In the genomic region with DNA sequence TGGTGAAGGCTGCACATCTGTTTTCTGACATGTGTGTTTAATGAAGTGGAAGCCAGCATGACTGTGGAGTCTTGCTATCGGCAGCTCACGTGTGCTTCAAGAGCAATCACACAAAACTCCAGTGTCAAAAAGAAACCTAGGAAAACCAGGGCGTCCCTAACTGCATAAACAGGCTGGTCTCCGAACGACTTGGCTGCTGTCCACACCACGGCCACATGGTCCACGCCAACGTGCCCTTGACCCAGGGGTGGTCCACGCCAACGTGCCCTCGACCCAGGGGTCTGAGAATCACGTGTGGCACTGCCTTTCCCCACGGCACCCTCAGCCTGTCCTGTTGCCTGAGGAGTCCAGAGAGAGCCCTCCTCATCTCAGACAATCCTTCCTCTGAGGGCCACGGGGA, we compare ENCODE assay signal across 24 cellular contexts.
DNase-seq lines count a peak whose midpoint lies in the region; ATAC-seq and TF ChIP-seq lines count a peak whose summit lies in the region.
"Had no signal": no experiment of that assay in that cellular context is flagged by ENCODE, and none has a peak within 500 bp of the region (broad histone marks: within the 10 kb centered on the region; RNA-seq: fewer than 3 reads in every experiment).

No MANE protein-coding gene starts in this region.

- POLR2A ChIA-PET in MCF 10A (lab: Yijun Ruan, JAX) (no interaction called here), RWPE1 (lab: Yijun Ruan, JAX; ENCODE audit: low non-redundant PET) (no interaction called here)

- no peak for DNase-seq in MCF 10A (ENCODE audit: unreplicated experiment)
- no peak for DNase-seq in mammary epithelial cell
- no peak for DNase-seq in RWPE1 (ENCODE audit: low spot score)
- no peak for DNase-seq in mesenchymal stem cell
- DNase-seq in NCI-H2227 (lab: John Stamatoyannopoulos, UW; ENCODE audit: unreplicated experiment), result no peak
- DNase-seq in SHP77 (lab: John Stamatoyannopoulos, UW), result no peak
- DNase-seq: activated naive CD4-positive, alpha-beta T cell treated with anti-CD3 and anti-CD28 coated beads for 36 hours; activated T-cell treated with anti-CD3 and anti-CD28 coated beads, Interleukin-2, amount 50 U/mL, for 48 hours; anterior cingulate cortex; GF-D8; naive thymus-derived CD4-positive, alpha-beta T cell; NCI-H1694; NCI-H2227 treated with DMSO at 0.1 percent for 48 hours; PC-3; small intestine; stimulated activated naive CD8-positive, alpha-beta T cell treated with anti-CD3 and anti-CD28 coated beads, Interleukin-15, Interleukin-2, amounts not matched to agents 100 U/mL and 50 U/mL, for 24 hours; SW 1271 had no signal

- H3K4me2 ChIP-seq in mammary epithelial cell (ENCODE audit: insufficient read depth, low read depth, low read length) (no peak overlapping the region), mesenchymal stem cell (ENCODE audit: low read length, poor library complexity, severe bottlenecking) (no peak overlapping the region)

- H3K27ac ChIP-seq in mammary epithelial cell (ENCODE audit: insufficient read depth, low read depth, low read length) (no peak overlapping the region), RWPE1 (peak overlapping the region; percentile 48; the same call in 1 of the 2 replicates), mesenchymal stem cell (ENCODE audit: low read length, poor library complexity, severe bottlenecking) (no peak overlapping the region), subcutaneous abdominal adipose tissue (ENCODE audit: low read depth, low read length) (no peak overlapping the region)
- H3K27ac ChIP-seq: esophagus muscularis mucosa had no signal

- dilution Hi-C loops in mammary epithelial cell (cut with HindIII; ENCODE audit: low sequenced_read_pairs), result no loop called here

- no peak overlapping the region for H2BK15ac ChIP-seq in mesenchymal stem cell (ENCODE audit: low read depth, poor library complexity, severe bottlenecking)

- H3K4me3 Mint-ChIP-seq in MCF 10A (ENCODE audit: unreplicated experiment), result peak overlapping the region; percentile 36
- H3K4me3 Mint-ChIP-seq: activated naive CD4-positive, alpha-beta T cell treated with anti-CD3 and anti-CD28 coated beads for 36 hours; CD14-positive monocyte; central memory CD8-positive, alpha-beta T cell; naive thymus-derived CD4-positive, alpha-beta T cell had no signal

- H2AFZ ChIP-seq in mammary epithelial cell (ENCODE audit: low read depth, low read length), result no peak overlapping the region
- no peak overlapping the region for H2AFZ ChIP-seq in mesenchymal stem cell (ENCODE audit: low read depth, low read length)

- H2AK5ac ChIP-seq in mesenchymal stem cell (ENCODE audit: low read length, severe bottlenecking), result no peak overlapping the region

- no peak for ATAC-seq in HG03139 (IDR thresholded peaks at IDR 0.05; ENCODE audit: unreplicated experiment)
- ATAC-seq: K562; naive thymus-derived CD4-positive, alpha-beta T cell; PC-3; stimulated activated naive CD8-positive, alpha-beta T cell treated with anti-CD3 and anti-CD28 coated beads, Interleukin-15, Interleukin-2, amounts not matched to agents 100 U/mL and 50 U/mL, for 24 hours had no signal

- H4K20me1 ChIP-seq in mammary epithelial cell (ENCODE audit: insufficient read depth, low read length), result no peaks in the 10 kb centered on the region

- no peak for TF ChIP-seq CTCF in MCF 10A (IDR thresholded peaks at IDR 0.05; ENCODE audit: unreplicated experiment)
- no peak for TF ChIP-seq CTCF in mammary epithelial cell (conservative IDR thresholded peaks at IDR 0.05 in 1 of 2, IDR thresholded peaks at IDR 0.05 in 1 of 2; ENCODE audit: extremely low read depth in 1 of 2, insufficient read depth in 1 of 2, low read depth in 1 of 2, low read length in 2 of 2)
- TF ChIP-seq CTCF in RWPE1 (conservative IDR thresholded peaks at IDR 0.05; ENCODE audit: low read depth), result no peak

- no peaks in the 10 kb centered on the region for H3K27me3 ChIP-seq in mammary epithelial cell (ENCODE audit: insufficient read depth, low read length)
- H3K27me3 ChIP-seq in mesenchymal stem cell (ENCODE audit: control insufficient read depth in 1 of 2, insufficient read depth in 1 of 2, low read length in 2 of 2), result peaks cover 18 to 45% of the 10 kb centered on the region in 2 experiments
- H3K27me3 ChIP-seq in subcutaneous abdominal adipose tissue (ENCODE audit: control insufficient read depth in 5 of 5, insufficient read depth in 4 of 5, low read length in 5 of 5), result peaks cover 0 to 8% (median 3%) of the 10 kb centered on the region in 5 donors
- H3K27me3 ChIP-seq: esophagus muscularis mucosa, gastroesophageal sphincter had no signal

- no peak overlapping the region for H4K91ac ChIP-seq in mesenchymal stem cell (ENCODE audit: low read length)

- no peak overlapping the region for H2BK120ac ChIP-seq in mesenchymal stem cell (ENCODE audit: low read depth, low read length)

- no peak overlapping the region for H3K23ac ChIP-seq in mesenchymal stem cell (ENCODE audit: low read length in 2 of 2)

- no peak overlapping the region for H2BK12ac ChIP-seq in mesenchymal stem cell (ENCODE audit: low read length in 2 of 2)

- H3K4me1 ChIP-seq in mammary epithelial cell (ENCODE audit: insufficient read depth, low read length), result no peaks in the 10 kb centered on the region
- H3K4me1 ChIP-seq in mesenchymal stem cell (ENCODE audit: control insufficient read depth, insufficient read depth, low read depth, low read length), result peaks cover 8% of the 10 kb centered on the region
- H3K4me1 ChIP-seq in subcutaneous abdominal adipose tissue (ENCODE audit: control insufficient read depth in 5 of 5, insufficient read depth in 5 of 5, low read length in 5 of 5), result peaks cover 0 to 24% (median 18%) of the 10 kb centered on the region in 5 donors

- H4K8ac ChIP-seq in mesenchymal stem cell (ENCODE audit: low read length), result no peak overlapping the region

- CTCF ChIA-PET in MCF 10A (lab: Yijun Ruan, JAX), result no interaction called here
- CTCF ChIA-PET in mammary epithelial cell (lab: Charles Lee; ENCODE audit: low non-redundant PET), result no interaction called here
- CTCF ChIA-PET in RWPE1 (lab: Yijun Ruan, JAX), result no interaction called here

- H3K4me3 ChIP-seq in mammary epithelial cell (replicated peaks in 1 of 3; ENCODE audit: insufficient read depth in 1 of 3, low read depth in 2 of 3, low read length in 3 of 3), result no peak overlapping the region
- peak overlapping the region in 1 of 2 experiments; percentile 71 for H3K4me3 ChIP-seq in mesenchymal stem cell (ENCODE audit: insufficient read depth in 1 of 2, low read depth in 1 of 2, low read length in 2 of 2)
- H3K4me3 ChIP-seq in subcutaneous abdominal adipose tissue (ENCODE audit: low read depth in 1 of 5, low read length in 5 of 5), result peak overlapping the region; percentile 8 to 45 (median 41)
- H3K4me3 ChIP-seq: K562 had no signal

- H2BK5ac ChIP-seq in mesenchymal stem cell (ENCODE audit: low read depth, low read length, poor library complexity, severe bottlenecking), result no peak overlapping the region

- no peaks in the 10 kb centered on the region for H3K9me3 Mint-ChIP-seq in MCF 10A (ENCODE audit: unreplicated experiment)
- H3K9me3 Mint-ChIP-seq: activated naive CD4-positive, alpha-beta T cell treated with anti-CD3 and anti-CD28 coated beads for 36 hours; central memory CD8-positive, alpha-beta T cell; naive thymus-derived CD4-positive, alpha-beta T cell had no signal

- WGBS in mammary epithelial cell (ENCODE audit: low coverage, missing lambda C conversion rate), result 53% methylated on average over 14 of the region's 14 CpGs
- 77% methylated on average over 14 of the region's 14 CpGs for WGBS in mesenchymal stem cell

- no peak overlapping the region for H3K27ac Mint-ChIP-seq in MCF 10A (ENCODE audit: low read depth, unreplicated experiment)
- H3K27ac Mint-ChIP-seq: activated naive CD4-positive, alpha-beta T cell treated with anti-CD3 and anti-CD28 coated beads for 36 hours; CD14-positive monocyte; naive thymus-derived CD4-positive, alpha-beta T cell had no signal

- H3K4ac ChIP-seq in mesenchymal stem cell (ENCODE audit: low read depth in 1 of 2, low read length in 2 of 2), result no peak overlapping the region

- H3K18ac ChIP-seq in mesenchymal stem cell (ENCODE audit: low read depth in 1 of 2, low read length in 2 of 2), result no peak overlapping the region

- H3K36me3 Mint-ChIP-seq in MCF 10A (ENCODE audit: insufficient read depth, unreplicated experiment), result no peaks in the 10 kb centered on the region
- H3K36me3 Mint-ChIP-seq: CD14-positive monocyte; naive thymus-derived CD4-positive, alpha-beta T cell had no signal

- no peaks in the 10 kb centered on the region for H3K27me3 Mint-ChIP-seq in MCF 10A (ENCODE audit: insufficient read depth, unreplicated experiment)

- H3K14ac ChIP-seq in mesenchymal stem cell (ENCODE audit: low read length in 2 of 2), result no peak overlapping the region

- no peaks in the 10 kb centered on the region for H3K79me2 ChIP-seq in mammary epithelial cell (ENCODE audit: insufficient read depth, low read length)

- no peaks in the 10 kb centered on the region for H3K36me3 ChIP-seq in mammary epithelial cell (ENCODE audit: insufficient read depth, low read length)
- H3K36me3 ChIP-seq in mesenchymal stem cell (ENCODE audit: control insufficient read depth in 1 of 2, insufficient read depth in 2 of 2, low read depth in 1 of 2, low read length in 2 of 2), result no peaks in the 10 kb centered on the region
- H3K36me3 ChIP-seq in subcutaneous abdominal adipose tissue (ENCODE audit: control insufficient read depth in 5 of 5, insufficient read depth in 5 of 5, low read length in 5 of 5), result no peaks in the 10 kb centered on the region

- H3K79me1 ChIP-seq in mesenchymal stem cell (replicated peaks; ENCODE audit: low read length, poor library complexity, severe bottlenecking), result no peaks in the 10 kb centered on the region

- H3K9me3 ChIP-seq in mammary epithelial cell (replicated peaks; ENCODE audit: insufficient read depth, low read length) (peaks cover 40% of the 10 kb centered on the region), mesenchymal stem cell (ENCODE audit: control insufficient read depth, low read length) (no peaks in the 10 kb centered on the region), subcutaneous abdominal adipose tissue (ENCODE audit: control insufficient read depth in 5 of 5, low read length in 5 of 5) (no peaks in the 10 kb centered on the region)
- H3K9me3 ChIP-seq: esophagus muscularis mucosa, gastroesophageal sphincter had no signal

- in situ Hi-C loops in mammary epithelial cell (cut with MboI; ENCODE audit: low sequenced_read_pairs in 2 of 2), result no loop called here

- intact Hi-C loops in MCF 10A (cut with micrococcal nuclease) (no loop called here), mammary epithelial cell (cut with micrococcal nuclease) (no loop called here)

- no TSS peak for BruUV-seq in MCF 10A (replicated peaks; lab: Mats Ljungman, UMichigan)
- no TSS peak for BruUV-seq in mammary epithelial cell (replicated peaks; lab: Mats Ljungman, UMichigan)

- peaks cover 8% of the 10 kb centered on the region for H3K4me1 Mint-ChIP-seq in MCF 10A (ENCODE audit: insufficient read depth, unreplicated experiment)
- H3K4me1 Mint-ChIP-seq: CD14-positive monocyte; central memory CD8-positive, alpha-beta T cell had no signal

- H3K9ac ChIP-seq in mammary epithelial cell (ENCODE audit: insufficient read depth, low read length), result no peak overlapping the region
- H3K9ac ChIP-seq in mesenchymal stem cell (ENCODE audit: low read length), result peak overlapping the region; percentile 27
- no peak overlapping the region for H3K9ac ChIP-seq in subcutaneous abdominal adipose tissue (ENCODE audit: low read length in 5 of 5)

Comparison
In these comparisons a context has a peak if more than half of its experiments do, and no peak if none do; other contexts are left out.
1. H3K4me3 ChIP-seq: peak in subcutaneous abdominal adipose tissue (5 of 5); none in mammary epithelial cell (0 of 3).